Comparison of ENCODE assay signal across 25 cellular contexts in genomic region chr7:16721541-16721940, GRCh38.
"Had no signal": no experiment of that assay in that cellular context is flagged by ENCODE, and none has a peak within 500 bp of the region (broad histone marks: within the 10 kb centered on the region; RNA-seq: fewer than 3 reads in every experiment).

No MANE protein-coding gene starts in this region.

- H3K4me1 Mint-ChIP-seq: central memory CD8-positive, alpha-beta T cell; immature natural killer cell; memory B cell; naive thymus-derived CD4-positive, alpha-beta T cell; T-helper 17 cell had no signal

- H3K27ac Mint-ChIP-seq: activated T-helper 2 cell treated with anti-CD3 and anti-CD28 coated beads, Interferon-gamma antibody, Interleukin-2, Interleukin-4, amounts not matched to agents 10 μg/mL and 5 μg/mL and 100 μg/mL, durations not matched to agents 14 hours and 24 hours and 36 hours; dendritic cell treated with granulocyte-macrophage colony-stimulating factor and Interleukin-4, amounts not matched to agents 40 ng/mL and 50 ng/mL, for 4 days; endodermal cell; immature natural killer cell; memory B cell; naive thymus-derived CD4-positive, alpha-beta T cell; T-helper 17 cell had no signal

- H3K27me3 Mint-ChIP-seq: central memory CD8-positive, alpha-beta T cell; dendritic cell treated with granulocyte-macrophage colony-stimulating factor and Interleukin-4, amounts not matched to agents 40 ng/mL and 50 ng/mL, for 4 days; memory B cell; naive thymus-derived CD4-positive, alpha-beta T cell; T-helper 17 cell had no signal

- H3K36me3 Mint-ChIP-seq: memory B cell had no signal

- ATAC-seq: esophagus mucosa; heart left ventricle; left colon; naive thymus-derived CD4-positive, alpha-beta T cell; psoas muscle; SK-N-SH treated with all-trans-retinoic acid at 6 μM for 48 hours; T-helper 17 cell had no signal

- DNase-seq: activated CD4-positive, alpha-beta T cell treated with anti-CD3 and anti-CD28 coated beads for 1 hour; activated CD8-positive, alpha-beta memory T cell treated with anti-CD3 and anti-CD28 coated beads for 24 hours; activated naive CD4-positive, alpha-beta T cell; activated T-cell treated with anti-CD3 and anti-CD28 coated beads, Interleukin-2, amount 50 U/mL, for 1 hour; endodermal cell; foreskin fibroblast; heart left ventricle; hypothalamus; immature natural killer cell; kidney; left colon; midbrain; naive thymus-derived CD4-positive, alpha-beta T cell; psoas muscle; stimulated activated naive CD4-positive, alpha-beta T cell; T-helper 17 cell; trophoblast cell; uterus had no signal

- H3K4me3 Mint-ChIP-seq: central memory CD8-positive, alpha-beta T cell; dendritic cell treated with granulocyte-macrophage colony-stimulating factor and Interleukin-4, amounts not matched to agents 40 ng/mL and 50 ng/mL, for 4 days; endodermal cell; immature natural killer cell; memory B cell; naive thymus-derived CD4-positive, alpha-beta T cell; neural crest cell; T-helper 17 cell had no signal

- H3K9me3 Mint-ChIP-seq: activated T-helper 2 cell treated with anti-CD3 and anti-CD28 coated beads, Interferon-gamma antibody, Interleukin-2, Interleukin-4, amounts not matched to agents 10 μg/mL and 5 μg/mL and 100 μg/mL, durations not matched to agents 14 hours and 24 hours and 36 hours; central memory CD8-positive, alpha-beta T cell; dendritic cell treated with granulocyte-macrophage colony-stimulating factor and Interleukin-4, amounts not matched to agents 40 ng/mL and 50 ng/mL, for 4 days; endodermal cell; immature natural killer cell; memory B cell; neural crest cell had no signal
